ENCODE assay signal across 19 cellular contexts in the genomic region with DNA sequence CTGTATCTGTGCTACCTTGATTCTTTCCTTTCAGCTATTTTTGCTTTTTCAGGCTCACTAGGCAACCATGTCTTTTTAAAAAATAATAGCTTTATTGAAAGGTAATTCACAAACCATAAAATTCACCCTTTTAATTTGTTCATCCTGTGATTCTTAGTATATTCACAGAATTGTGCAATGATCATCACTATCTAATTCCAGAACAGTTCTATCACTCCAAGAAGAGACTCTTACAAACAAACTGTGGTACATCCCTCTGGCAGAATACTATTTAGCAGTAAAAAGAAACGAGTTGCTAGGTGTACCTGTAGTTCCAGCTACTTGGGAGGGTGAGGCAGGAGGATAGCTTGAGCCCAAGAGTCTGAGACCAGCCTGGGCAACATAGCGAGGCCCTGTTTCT.
"Had no signal": no experiment of that assay in that cellular context is flagged by ENCODE, and none has a peak within 500 bp of the region (broad histone marks: within the 10 kb centered on the region; RNA-seq: fewer than 3 reads in every experiment).

No MANE protein-coding gene starts in this region.

- H3K4me3 Mint-ChIP-seq: activated CD4-positive, alpha-beta memory T cell treated with anti-CD3 and anti-CD28 coated beads for 36 hours; activated naive CD4-positive, alpha-beta T cell treated with anti-CD3 and anti-CD28 coated beads, Interleukin-2, amount 50 U/mL, for 24 hours; mesothelial cell of epicardium; stimulated activated effector memory CD8-positive, alpha-beta T cell treated with anti-CD3 and anti-CD28 coated beads, Interleukin-12 subunit alpha, Interleukin-12 subunit beta, amount 100 ng/mL, for 72 hours; stimulated activated naive CD8-positive, alpha-beta T cell treated with anti-CD3 and anti-CD28 coated beads, Interleukin-15, amount 100 ng/mL, for 72 hours had no signal

- H3K27me3 ChIP-seq: gastrocnemius medialis, tibial artery had no signal

- H3K27ac Mint-ChIP-seq: activated CD4-positive, alpha-beta memory T cell treated with anti-CD3 and anti-CD28 coated beads for 36 hours; mesothelial cell of epicardium; stimulated activated effector memory CD8-positive, alpha-beta T cell treated with anti-CD3 and anti-CD28 coated beads, Interleukin-12 subunit alpha, Interleukin-12 subunit beta, amount 100 ng/mL, for 72 hours had no signal

- H3K9ac ChIP-seq: parathyroid adenoma had no signal

- H3K9me3 ChIP-seq: gastrocnemius medialis, tibial artery had no signal

- H3K4me3 ChIP-seq: gastrocnemius medialis, skin epidermis, tibial artery had no signal

- ATAC-seq: gastrocnemius medialis; left ventricle myocardium superior; right cardiac atrium; stimulated activated effector memory CD8-positive, alpha-beta T cell treated with anti-CD3 and anti-CD28 coated beads, Interleukin-12 subunit alpha, Interleukin-12 subunit beta, amount 100 ng/mL, for 72 hours; stimulated activated naive CD8-positive, alpha-beta T cell treated with anti-CD3 and anti-CD28 coated beads, Interleukin-15, amount 100 ng/mL, for 72 hours had no signal

- H3K9me3 Mint-ChIP-seq: activated naive CD4-positive, alpha-beta T cell treated with anti-CD3 and anti-CD28 coated beads, Interleukin-2, amount 50 U/mL, for 24 hours had no signal

- H3K36me3 ChIP-seq: gastrocnemius medialis had no signal

- H3K27me3 Mint-ChIP-seq: activated CD4-positive, alpha-beta memory T cell treated with anti-CD3 and anti-CD28 coated beads for 36 hours; activated naive CD4-positive, alpha-beta T cell treated with anti-CD3 and anti-CD28 coated beads, Interleukin-2, amount 50 U/mL, for 24 hours; stimulated activated naive CD8-positive, alpha-beta T cell treated with anti-CD3 and anti-CD28 coated beads, Interleukin-15, amount 100 ng/mL, for 72 hours had no signal

- DNase-seq: activated CD4-positive, alpha-beta memory T cell treated with anti-CD3 and anti-CD28 coated beads for 36 hours; activated CD4-positive, alpha-beta T cell treated with anti-CD3 and anti-CD28 coated beads for 48 hours; activated gamma-delta T cell treated with Interleukin-2 at 50 U/mL for 16 hours; amniotic stem cell; effector CD4-positive, alpha-beta T cell; gastrocnemius medialis; hippocampal formation; left ventricle myocardium superior; mammary epithelial cell; nucleus accumbens; right cardiac atrium; stimulated activated CD4-positive, alpha-beta T cell treated with anti-CD3 and anti-CD28 coated beads, Interleukin-2, amount 100 ng/mL, for 24 hours; stimulated activated naive CD8-positive, alpha-beta T cell treated with anti-CD3 and anti-CD28 coated beads, Interleukin-15, amount 100 ng/mL, for 72 hours; tibial artery had no signal

- H2AFZ ChIP-seq: parathyroid adenoma had no signal

- H3K27ac ChIP-seq: gastrocnemius medialis, parathyroid adenoma, skin epidermis, tibial artery had no signal
